2 cellular contexts compared by ENCODE assay signal in the genomic region with DNA sequence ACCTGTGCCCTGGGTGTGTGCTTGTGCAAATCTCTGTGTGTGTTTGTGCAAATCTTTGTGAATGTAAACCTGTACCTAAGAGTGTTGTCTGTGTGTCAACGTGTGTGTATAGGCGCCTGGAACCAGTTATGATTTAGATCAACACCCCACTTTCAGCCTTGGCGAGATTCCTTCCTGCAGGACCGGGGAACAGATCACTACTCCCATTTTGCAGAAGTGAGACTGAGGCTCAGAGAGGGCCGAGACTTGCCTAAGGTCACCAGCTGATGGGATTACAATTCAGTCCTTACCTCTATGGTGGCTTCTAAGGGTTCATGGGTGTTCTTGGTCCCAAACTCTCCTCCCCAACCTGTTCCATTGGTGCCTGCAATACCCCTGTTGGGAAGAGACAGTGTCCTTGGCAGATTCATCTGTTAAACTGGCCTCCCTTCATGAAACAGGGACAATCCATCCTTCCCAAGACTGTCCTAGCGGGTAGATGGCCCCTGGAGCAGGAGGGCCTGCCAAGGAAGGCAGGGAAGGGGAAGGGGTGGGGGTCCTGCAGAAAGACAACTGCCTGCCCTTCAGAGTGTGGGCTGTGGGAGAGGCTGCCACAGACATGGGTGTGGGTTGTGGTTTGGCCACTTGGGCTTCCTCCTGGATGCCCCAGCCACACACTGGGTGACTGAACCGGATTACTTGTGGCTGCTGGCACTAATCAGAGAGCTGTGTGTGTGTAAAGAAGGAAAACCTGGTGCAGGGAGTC.
TF ChIP-seq lines count a peak whose summit lies in the region.

No MANE protein-coding gene starts in this region.

TF ChIP-seq in GM12891, 5 proteins besides CTCF, POLR2A, EP300 and RAD21:
- TF ChIP-seq SPI1 (IDR thresholded peaks at IDR 0.05; ENCODE audit: low read depth, low read length): peak; percentile 76
- no peak for TF ChIP-seq PAX5 (IDR thresholded peaks at IDR 0.05; ENCODE audit: insufficient read depth, low read length, severe bottlenecking)
- no peak for TF ChIP-seq POLR2AphosphoS5 (IDR thresholded peaks at IDR 0.05; ENCODE audit: low read depth, low read length)
- TF ChIP-seq POU2F2 (IDR thresholded peaks at IDR 0.05; ENCODE audit: low read depth, low read length): no peak
- no peak for TF ChIP-seq TAF1 (IDR thresholded peaks at IDR 0.05; ENCODE audit: low read depth, low read length)

TF ChIP-seq in GM12878, 131 proteins besides CTCF, POLR2A, EP300 and RAD21:
- TF ChIP-seq YBX1 (IDR thresholded peaks at IDR 0.05): no peak
- no peak for TF ChIP-seq ESRRA (IDR thresholded peaks at IDR 0.05; ENCODE audit: low read length)
- no peak for TF ChIP-seq MEF2A (IDR thresholded peaks at IDR 0.05; ENCODE audit: insufficient read depth, low read depth, low read length)
- no peak for TF ChIP-seq ZNF274 (IDR thresholded peaks at IDR 0.05; ENCODE audit: insufficient read depth, insufficient read length)
- no peak for TF ChIP-seq TCF3 (IDR thresholded peaks at IDR 0.05; ENCODE audit: borderline replicate concordance, insufficient read depth, low read depth, low read length)
- no peak for TF ChIP-seq ZBED1 (IDR thresholded peaks at IDR 0.05; ENCODE audit: borderline replicate concordance)
- TF ChIP-seq RUNX3 (IDR thresholded peaks at IDR 0.05; ENCODE audit: low read length): peak; percentile 36; the same call in 1 of the 2 replicates
- no peak for TF ChIP-seq HDAC2 (IDR thresholded peaks at IDR 0.05)
- TF ChIP-seq FOXK2 (IDR thresholded peaks at IDR 0.05): no peak
- TF ChIP-seq, protein P1, sequence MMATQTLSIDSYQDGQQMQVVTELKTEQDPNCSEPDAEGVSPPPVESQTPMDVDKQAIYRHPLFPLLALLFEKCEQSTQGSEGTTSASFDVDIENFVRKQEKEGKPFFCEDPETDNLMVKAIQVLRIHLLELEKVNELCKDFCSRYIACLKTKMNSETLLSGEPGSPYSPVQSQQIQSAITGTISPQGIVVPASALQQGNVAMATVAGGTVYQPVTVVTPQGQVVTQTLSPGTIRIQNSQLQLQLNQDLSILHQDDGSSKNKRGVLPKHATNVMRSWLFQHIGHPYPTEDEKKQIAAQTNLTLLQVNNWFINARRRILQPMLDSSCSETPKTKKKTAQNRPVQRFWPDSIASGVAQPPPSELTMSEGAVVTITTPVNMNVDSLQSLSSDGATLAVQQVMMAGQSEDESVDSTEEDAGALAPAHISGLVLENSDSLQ (IDR thresholded peaks at IDR 0.05): no peak
- peak; percentile 60; the same call in 1 of the 2 replicates for TF ChIP-seq SPI1 (IDR thresholded peaks at IDR 0.05; ENCODE audit: borderline replicate concordance, insufficient read depth, low read depth, low read length)
- TF ChIP-seq, protein P2, sequence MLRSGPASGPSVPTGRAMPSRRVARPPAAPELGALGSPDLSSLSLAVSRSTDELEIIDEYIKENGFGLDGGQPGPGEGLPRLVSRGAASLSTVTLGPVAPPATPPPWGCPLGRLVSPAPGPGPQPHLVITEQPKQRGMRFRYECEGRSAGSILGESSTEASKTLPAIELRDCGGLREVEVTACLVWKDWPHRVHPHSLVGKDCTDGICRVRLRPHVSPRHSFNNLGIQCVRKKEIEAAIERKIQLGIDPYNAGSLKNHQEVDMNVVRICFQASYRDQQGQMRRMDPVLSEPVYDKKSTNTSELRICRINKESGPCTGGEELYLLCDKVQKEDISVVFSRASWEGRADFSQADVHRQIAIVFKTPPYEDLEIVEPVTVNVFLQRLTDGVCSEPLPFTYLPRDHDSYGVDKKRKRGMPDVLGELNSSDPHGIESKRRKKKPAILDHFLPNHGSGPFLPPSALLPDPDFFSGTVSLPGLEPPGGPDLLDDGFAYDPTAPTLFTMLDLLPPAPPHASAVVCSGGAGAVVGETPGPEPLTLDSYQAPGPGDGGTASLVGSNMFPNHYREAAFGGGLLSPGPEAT (IDR thresholded peaks at IDR 0.05; ENCODE audit: low read depth): no peak
- TF ChIP-seq JUNB (IDR thresholded peaks at IDR 0.05): no peak
- no peak for TF ChIP-seq TCF12 (IDR thresholded peaks at IDR 0.05; ENCODE audit: low read depth, low read length)
- no peak for TF ChIP-seq FOXM1 (IDR thresholded peaks at IDR 0.05; ENCODE audit: low read depth, low read length)
- TF ChIP-seq, protein P3, sequence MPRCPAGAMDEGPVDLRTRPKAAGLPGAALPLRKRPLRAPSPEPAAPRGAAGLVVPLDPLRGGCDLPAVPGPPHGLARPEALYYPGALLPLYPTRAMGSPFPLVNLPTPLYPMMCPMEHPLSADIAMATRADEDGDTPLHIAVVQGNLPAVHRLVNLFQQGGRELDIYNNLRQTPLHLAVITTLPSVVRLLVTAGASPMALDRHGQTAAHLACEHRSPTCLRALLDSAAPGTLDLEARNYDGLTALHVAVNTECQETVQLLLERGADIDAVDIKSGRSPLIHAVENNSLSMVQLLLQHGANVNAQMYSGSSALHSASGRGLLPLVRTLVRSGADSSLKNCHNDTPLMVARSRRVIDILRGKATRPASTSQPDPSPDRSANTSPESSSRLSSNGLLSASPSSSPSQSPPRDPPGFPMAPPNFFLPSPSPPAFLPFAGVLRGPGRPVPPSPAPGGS (IDR thresholded peaks at IDR 0.05; ENCODE audit: borderline replicate concordance, insufficient read depth, low read depth, low read length, poor library complexity, severe bottlenecking): peak; percentile 87
- TF ChIP-seq BMI1 (IDR thresholded peaks at IDR 0.05; ENCODE audit: borderline replicate concordance): no peak
- TF ChIP-seq SREBF1 (IDR thresholded peaks at IDR 0.05; ENCODE audit: low read length): no peak
- TF ChIP-seq, protein P4, sequence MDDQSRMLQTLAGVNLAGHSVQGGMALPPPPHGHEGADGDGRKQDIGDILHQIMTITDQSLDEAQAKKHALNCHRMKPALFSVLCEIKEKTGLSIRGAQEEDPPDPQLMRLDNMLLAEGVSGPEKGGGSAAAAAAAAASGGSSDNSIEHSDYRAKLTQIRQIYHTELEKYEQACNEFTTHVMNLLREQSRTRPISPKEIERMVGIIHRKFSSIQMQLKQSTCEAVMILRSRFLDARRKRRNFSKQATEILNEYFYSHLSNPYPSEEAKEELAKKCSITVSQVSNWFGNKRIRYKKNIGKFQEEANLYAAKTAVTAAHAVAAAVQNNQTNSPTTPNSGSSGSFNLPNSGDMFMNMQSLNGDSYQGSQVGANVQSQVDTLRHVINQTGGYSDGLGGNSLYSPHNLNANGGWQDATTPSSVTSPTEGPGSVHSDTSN (IDR thresholded peaks at IDR 0.05; ENCODE audit: insufficient replicate concordance, low read depth, low read length): peak; percentile 13
- TF ChIP-seq PML (IDR thresholded peaks at IDR 0.05; ENCODE audit: low read length): no peak
- TF ChIP-seq, protein P5, sequence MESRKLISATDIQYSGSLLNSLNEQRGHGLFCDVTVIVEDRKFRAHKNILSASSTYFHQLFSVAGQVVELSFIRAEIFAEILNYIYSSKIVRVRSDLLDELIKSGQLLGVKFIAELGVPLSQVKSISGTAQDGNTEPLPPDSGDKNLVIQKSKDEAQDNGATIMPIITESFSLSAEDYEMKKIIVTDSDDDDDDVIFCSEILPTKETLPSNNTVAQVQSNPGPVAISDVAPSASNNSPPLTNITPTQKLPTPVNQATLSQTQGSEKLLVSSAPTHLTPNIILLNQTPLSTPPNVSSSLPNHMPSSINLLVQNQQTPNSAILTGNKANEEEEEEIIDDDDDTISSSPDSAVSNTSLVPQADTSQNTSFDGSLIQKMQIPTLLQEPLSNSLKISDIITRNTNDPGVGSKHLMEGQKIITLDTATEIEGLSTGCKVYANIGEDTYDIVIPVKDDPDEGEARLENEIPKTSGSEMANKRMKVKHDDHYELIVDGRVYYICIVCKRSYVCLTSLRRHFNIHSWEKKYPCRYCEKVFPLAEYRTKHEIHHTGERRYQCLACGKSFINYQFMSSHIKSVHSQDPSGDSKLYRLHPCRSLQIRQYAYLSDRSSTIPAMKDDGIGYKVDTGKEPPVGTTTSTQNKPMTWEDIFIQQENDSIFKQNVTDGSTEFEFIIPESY (IDR thresholded peaks at IDR 0.05): no peak
- TF ChIP-seq, protein P6, sequence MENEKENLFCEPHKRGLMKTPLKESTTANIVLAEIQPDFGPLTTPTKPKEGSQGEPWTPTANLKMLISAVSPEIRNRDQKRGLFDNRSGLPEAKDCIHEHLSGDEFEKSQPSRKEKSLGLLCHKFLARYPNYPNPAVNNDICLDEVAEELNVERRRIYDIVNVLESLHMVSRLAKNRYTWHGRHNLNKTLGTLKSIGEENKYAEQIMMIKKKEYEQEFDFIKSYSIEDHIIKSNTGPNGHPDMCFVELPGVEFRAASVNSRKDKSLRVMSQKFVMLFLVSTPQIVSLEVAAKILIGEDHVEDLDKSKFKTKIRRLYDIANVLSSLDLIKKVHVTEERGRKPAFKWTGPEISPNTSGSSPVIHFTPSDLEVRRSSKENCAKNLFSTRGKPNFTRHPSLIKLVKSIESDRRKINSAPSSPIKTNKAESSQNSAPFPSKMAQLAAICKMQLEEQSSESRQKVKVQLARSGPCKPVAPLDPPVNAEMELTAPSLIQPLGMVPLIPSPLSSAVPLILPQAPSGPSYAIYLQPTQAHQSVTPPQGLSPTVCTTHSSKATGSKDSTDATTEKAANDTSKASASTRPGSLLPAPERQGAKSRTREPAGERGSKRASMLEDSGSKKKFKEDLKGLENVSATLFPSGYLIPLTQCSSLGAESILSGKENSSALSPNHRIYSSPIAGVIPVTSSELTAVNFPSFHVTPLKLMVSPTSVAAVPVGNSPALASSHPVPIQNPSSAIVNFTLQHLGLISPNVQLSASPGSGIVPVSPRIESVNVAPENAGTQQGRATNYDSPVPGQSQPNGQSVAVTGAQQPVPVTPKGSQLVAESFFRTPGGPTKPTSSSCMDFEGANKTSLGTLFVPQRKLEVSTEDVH (IDR thresholded peaks at IDR 0.05; ENCODE audit: low read depth, partially characterized antibody): no peak
